Comparison of ENCODE assay signal across 30 cellular contexts in genomic region chr11:18594999-18595749, GRCh38. TPM values are rescaled to one million over a fixed set of nuclear protein-coding genes. Genes with fewer than 3 reads are reported as not detected.
DNase-seq lines count a peak whose midpoint lies in the region; ATAC-seq, FAIRE-seq and TF ChIP-seq lines count a peak whose summit lies in the region.
"Had no signal": no experiment of that assay in that cellular context is flagged by ENCODE, and none has a peak within 500 bp of the region (broad histone marks: within the 10 kb centered on the region; RNA-seq: fewer than 3 reads in every experiment).

No MANE protein-coding gene starts in this region.

- H3K36me3 Mint-ChIP-seq in HFFc6 (ENCODE audit: low read depth): 0 out of 2 replicates have a peak, but pooled peaks cover 10% of the 10 kb centered on the region
- peaks cover 4% of the 10 kb centered on the region for H3K36me3 Mint-ChIP-seq in activated CD4-positive, alpha-beta T cell treated with anti-CD3 and anti-CD28 coated beads, Interleukin-2, amount 10 ng/mL, durations not matched to agents 24 days and 14 days (ENCODE audit: low read depth)
- peaks cover 2% of the 10 kb centered on the region for H3K36me3 Mint-ChIP-seq in activated T-cell treated with anti-CD3 and anti-CD28 coated beads, Interleukin-2, amount 50 U/mL, for 4 hours (ENCODE audit: insufficient read depth)
- H3K36me3 Mint-ChIP-seq: activated naive CD4-positive, alpha-beta T cell treated with anti-CD3 and anti-CD28 coated beads, Interleukin-2, amount 50 U/mL, for 72 hours; CD4-positive, CD25-positive, alpha-beta regulatory T cell had no signal

- H3K9me3 Mint-ChIP-seq in HFFc6: no peaks in the 10 kb centered on the region
- H3K9me3 Mint-ChIP-seq in activated CD4-positive, alpha-beta T cell treated with anti-CD3 and anti-CD28 coated beads, Interleukin-2, amount 10 ng/mL, durations not matched to agents 24 days and 14 days: no peaks in the 10 kb centered on the region
- no peaks in the 10 kb centered on the region for H3K9me3 Mint-ChIP-seq in activated T-cell treated with anti-CD3 and anti-CD28 coated beads, Interleukin-2, amount 50 U/mL, for 4 hours
- H3K9me3 Mint-ChIP-seq: activated B cell treated with CpG ODN at 0.5 μM for 24 hours; activated CD4-positive, alpha-beta memory T cell treated with anti-CD3 and anti-CD28 coated beads, Interleukin-2, amount 10 ng/mL, durations not matched to agents 7 days and 5 days; activated naive CD4-positive, alpha-beta T cell treated with anti-CD3 and anti-CD28 coated beads, Interleukin-2, amount 50 U/mL, for 72 hours; activated T-cell treated with anti-CD3 and anti-CD28 coated beads, Interleukin-2, amount 50 U/mL, for 24 hours; CD4-positive, CD25-positive, alpha-beta regulatory T cell; H9; neural progenitor cell had no signal

- TF ChIP-seq CTCF in HFFc6 (IDR thresholded peaks at IDR 0.05) (no peak), K562 (IDR thresholded peaks at IDR 0.05 in 2 of 3, conservative IDR thresholded peaks at IDR 0.05 in 1 of 3; ENCODE audit: insufficient read depth in 2 of 3, low read depth in 1 of 3, low read length in 3 of 3) (no peak), hepatocyte (IDR thresholded peaks at IDR 0.05; ENCODE audit: poor library complexity) (no peak)

- no peaks in the 10 kb centered on the region for H3K9me2 ChIP-seq in hepatocyte (replicated peaks; ENCODE audit: insufficient read depth)

- POLR2A ChIA-PET in K562 (lab: Yijun Ruan, JAX): no interaction called here

- H3K27me3 Mint-ChIP-seq in HFFc6 (ENCODE audit: insufficient read depth): peaks cover under 1% of the 10 kb centered on the region; the same call in 1 of the 2 replicates
- H3K27me3 Mint-ChIP-seq in activated CD4-positive, alpha-beta T cell treated with anti-CD3 and anti-CD28 coated beads, Interleukin-2, amount 10 ng/mL, durations not matched to agents 24 days and 14 days: no peaks in the 10 kb centered on the region
- no peaks in the 10 kb centered on the region for H3K27me3 Mint-ChIP-seq in activated T-cell treated with anti-CD3 and anti-CD28 coated beads, Interleukin-2, amount 50 U/mL, for 4 hours (ENCODE audit: low read depth)
- H3K27me3 Mint-ChIP-seq: activated B cell treated with CpG ODN at 0.5 μM for 24 hours; activated CD4-positive, alpha-beta memory T cell treated with anti-CD3 and anti-CD28 coated beads, Interleukin-2, amount 10 ng/mL, durations not matched to agents 7 days and 5 days; activated T-cell treated with anti-CD3 and anti-CD28 coated beads, Interleukin-2, amount 50 U/mL, for 24 hours; CD4-positive, CD25-positive, alpha-beta regulatory T cell had no signal

- BruUV-seq in K562 (replicated peaks; lab: Mats Ljungman, UMichigan): no TSS peak

- FAIRE-seq in K562 (lab: Jason Lieb, UNC): no peak
- FAIRE-seq: GM12891 had no signal

- 39% methylated on average over 5 of the region's 5 CpGs for WGBS in K562 (ENCODE audit: insufficient coverage, low coverage, missing lambda C conversion rate)
- 69% methylated on average over 5 of the region's 5 CpGs for WGBS in hepatocyte (ENCODE audit: low lambda C conversion rate, missing lambda C conversion rate)

- H3K4me1 ChIP-seq in K562 (replicated peaks in 1 of 2; ENCODE audit: control insufficient read depth in 2 of 2, insufficient read depth in 2 of 2, low read length in 2 of 2) (peaks cover 0 to 8% of the 10 kb centered on the region in 2 experiments; a peak in 3 of 5 replicates), hepatocyte (ENCODE audit: insufficient read depth) (peaks cover 14% of the 10 kb centered on the region), HAP-1 (peaks cover 5% of the 10 kb centered on the region)
- H3K4me1 ChIP-seq: SJCRH30 had no signal

- no peak for TF ChIP-seq RAD21 in K562 (CRISPR knock-in tag; conservative IDR thresholded peaks at IDR 0.05 in 1 of 2, IDR thresholded peaks at IDR 0.05 in 1 of 2)

- H2AFZ ChIP-seq in K562 (ENCODE audit: low read depth, low read length) (no peak overlapping the region), hepatocyte (no peak overlapping the region)
- H2AFZ ChIP-seq: neural progenitor cell had no signal

- H3K4me3 ChIP-seq in K562: no peak overlapping the region
- H3K4me3 ChIP-seq in hepatocyte: no peak overlapping the region
- no peak overlapping the region for H3K4me3 ChIP-seq in HAP-1
- H3K4me3 ChIP-seq: body of pancreas, dorsolateral prefrontal cortex, left ventricle myocardium inferior, mucosa of descending colon, neural progenitor cell, SJCRH30, vagina had no signal

- H3K9me1 ChIP-seq in K562 (ENCODE audit: control insufficient read depth, insufficient read depth, low read length): no peaks in the 10 kb centered on the region

- H3K27me3 ChIP-seq in K562 (ENCODE audit: control insufficient read depth in 2 of 2, insufficient read depth in 2 of 2, low read length in 2 of 2) (no peaks in the 10 kb centered on the region), hepatocyte (no peaks in the 10 kb centered on the region), HAP-1 (ENCODE audit: low read depth) (no peaks in the 10 kb centered on the region)
- H3K27me3 ChIP-seq: body of pancreas, dorsolateral prefrontal cortex, neural progenitor cell, SJCRH30, vagina had no signal

- H3K9ac ChIP-seq in K562 (ENCODE audit: insufficient read depth in 1 of 2, low read depth in 2 of 2, low read length in 2 of 2): no peak overlapping the region; a peak in 1 of 4 replicates
- H3K9ac ChIP-seq: neural progenitor cell had no signal

- no peak for TF ChIP-seq EP300 in K562 (IDR thresholded peaks at IDR 0.05; ENCODE audit: low read length)

- H3K4me3 Mint-ChIP-seq in HFFc6: peak overlapping the region; percentile 27
- no peak overlapping the region for H3K4me3 Mint-ChIP-seq in activated CD4-positive, alpha-beta T cell treated with anti-CD3 and anti-CD28 coated beads, Interleukin-2, amount 10 ng/mL, durations not matched to agents 24 days and 14 days
- H3K4me3 Mint-ChIP-seq in activated T-cell treated with anti-CD3 and anti-CD28 coated beads, Interleukin-2, amount 50 U/mL, for 4 hours: no peak overlapping the region
- H3K4me3 Mint-ChIP-seq: activated B cell treated with CpG ODN at 0.5 μM for 24 hours; activated CD4-positive, alpha-beta memory T cell treated with anti-CD3 and anti-CD28 coated beads, Interleukin-2, amount 10 ng/mL, durations not matched to agents 7 days and 5 days; activated T-cell treated with anti-CD3 and anti-CD28 coated beads, Interleukin-2, amount 50 U/mL, for 24 hours; CD4-positive, CD25-positive, alpha-beta regulatory T cell; H9; neural progenitor cell had no signal

- H3K27ac ChIP-seq in K562 (ENCODE audit: extremely low read depth, low read depth, low read length) (no peak overlapping the region), hepatocyte (no peak overlapping the region)
- H3K27ac ChIP-seq: body of pancreas, dorsolateral prefrontal cortex, left ventricle myocardium inferior, neural progenitor cell, SJCRH30, vagina had no signal

- peaks cover 9% of the 10 kb centered on the region for H3K79me2 ChIP-seq in K562 (ENCODE audit: control insufficient read depth, insufficient read depth, low read length)
- H3K79me2 ChIP-seq in hepatocyte: peaks cover 36% of the 10 kb centered on the region

- H3K36me3 ChIP-seq in K562 (ENCODE audit: control insufficient read depth, insufficient read depth, low read length) (peaks cover 14% of the 10 kb centered on the region; the same call in 2 of the 3 replicates), hepatocyte (replicated peaks; ENCODE audit: insufficient read depth, low read depth) (no peaks in the 10 kb centered on the region), HAP-1 (replicated peaks) (no peaks in the 10 kb centered on the region; the same call in 1 of the 2 replicates)
- H3K36me3 ChIP-seq: neural progenitor cell, vagina had no signal

- in situ Hi-C loops in K562 (cut with MboI): no loop called here
- in situ Hi-C loops in HAP-1 (cut with MboI; ENCODE audit: low sequenced_read_pairs): no loop called here

- H4K20me1 ChIP-seq in K562 (replicated peaks; ENCODE audit: control insufficient read depth, insufficient read depth, low read length) (no peaks in the 10 kb centered on the region; the same call in 1 of the 2 replicates), hepatocyte (ENCODE audit: insufficient read depth, poor library complexity, severe bottlenecking) (no peaks in the 10 kb centered on the region)

- H3K4me1 Mint-ChIP-seq in HFFc6 (ENCODE audit: low read depth): peaks cover 36% of the 10 kb centered on the region
- peaks cover 12% of the 10 kb centered on the region for H3K4me1 Mint-ChIP-seq in activated CD4-positive, alpha-beta T cell treated with anti-CD3 and anti-CD28 coated beads, Interleukin-2, amount 10 ng/mL, durations not matched to agents 24 days and 14 days
- peaks cover 10% of the 10 kb centered on the region for H3K4me1 Mint-ChIP-seq in activated T-cell treated with anti-CD3 and anti-CD28 coated beads, Interleukin-2, amount 50 U/mL, for 4 hours (ENCODE audit: low read depth)
- H3K4me1 Mint-ChIP-seq: activated B cell treated with CpG ODN at 0.5 μM for 24 hours, H9 had no signal

- peak; percentile 23 for DNase-seq in A172 (ENCODE audit: low spot score)
- peak; percentile 91 for DNase-seq in HFFc6
- no peak for DNase-seq in K562 (ENCODE audit: extremely low read depth in 1 of 4, low spot score in 3 of 4)
- peak; percentile 40 for DNase-seq in hepatocyte (ENCODE audit: low spot score)
- no peak for DNase-seq in activated CD4-positive, alpha-beta T cell treated with anti-CD3 and anti-CD28 coated beads, Interleukin-2, amount 10 ng/mL, durations not matched to agents 24 days and 14 days
- no peak for DNase-seq in activated T-cell treated with anti-CD3 and anti-CD28 coated beads, Interleukin-2, amount 50 U/mL, for 4 hours
- no peak for DNase-seq in HAP-1 (ENCODE audit: low spot score in 2 of 2)
- DNase-seq: activated B cell treated with CpG ODN at 0.5 μM for 24 hours; activated CD4-positive, alpha-beta memory T cell treated with anti-CD3 and anti-CD28 coated beads, Interleukin-2, amount 10 ng/mL, durations not matched to agents 7 days and 5 days; activated T-cell treated with anti-CD3 and anti-CD28 coated beads, Interleukin-2, amount 50 U/mL, for 24 hours; body of pancreas; CD4-positive, CD25-positive, alpha-beta regulatory T cell; DMS153; dorsolateral prefrontal cortex; erythroblast; H9; KG1; left ventricle myocardium inferior; mucosa of descending colon; NCI-H1092 treated with DMSO at 0.1 percent for 48 hours; NCI-H2107; NCI-H524 treated with DMSO at 0.1 percent for 48 hours; SJCRH30; stimulated activated CD8-positive, alpha-beta memory T cell treated with anti-CD3 and anti-CD28 coated beads, Interleukin-4, amount 100 ng/mL, for 48 hours had no signal

- H3K9me3 ChIP-seq in K562 (replicated peaks; ENCODE audit: control insufficient read depth, insufficient read depth, low read depth, low read length) (no peaks in the 10 kb centered on the region), hepatocyte (ENCODE audit: low read depth) (no peaks in the 10 kb centered on the region), HAP-1 (no peaks in the 10 kb centered on the region)
- H3K9me3 ChIP-seq: body of pancreas, left ventricle myocardium inferior, mucosa of descending colon, SJCRH30, vagina had no signal

- intact Hi-C loops in K562 (cut with micrococcal nuclease): no loop called here
- intact Hi-C loops in activated CD4-positive, alpha-beta T cell treated with anti-CD3 and anti-CD28 coated beads, Interleukin-2, amount 10 ng/mL, durations not matched to agents 24 days and 14 days (cut with micrococcal nuclease): no loop called here

- ATAC-seq in K562 (no peak), HG03521 (IDR thresholded peaks at IDR 0.05; ENCODE audit: unreplicated experiment) (no peak)
- ATAC-seq in activated T-cell treated with anti-CD3 and anti-CD28 coated beads, Interleukin-2, amount 50 U/mL, for 4 hours: no peak
- ATAC-seq: activated naive CD4-positive, alpha-beta T cell treated with anti-CD3 and anti-CD28 coated beads, Interleukin-2, amount 50 U/mL, for 72 hours; body of pancreas; mucosa of descending colon had no signal

- CTCF ChIA-PET in K562 (lab: Yijun Ruan, JAX; ENCODE audit: low intra/inter-chr PET ratio): no interaction called here

- H3K4me2 ChIP-seq in K562 (ENCODE audit: insufficient read depth, low read length): no peak overlapping the region
- H3K4me2 ChIP-seq in hepatocyte: no peak overlapping the region
- H3K4me2 ChIP-seq: neural progenitor cell had no signal

- peak overlapping the region; percentile 81 for H3K27ac Mint-ChIP-seq in HFFc6
- H3K27ac Mint-ChIP-seq in activated CD4-positive, alpha-beta T cell treated with anti-CD3 and anti-CD28 coated beads, Interleukin-2, amount 10 ng/mL, durations not matched to agents 24 days and 14 days: no peak overlapping the region
- H3K27ac Mint-ChIP-seq: activated B cell treated with CpG ODN at 0.5 μM for 24 hours; activated CD4-positive, alpha-beta memory T cell treated with anti-CD3 and anti-CD28 coated beads, Interleukin-2, amount 10 ng/mL, durations not matched to agents 7 days and 5 days; activated naive CD4-positive, alpha-beta T cell treated with anti-CD3 and anti-CD28 coated beads, Interleukin-2, amount 50 U/mL, for 72 hours; activated T-cell treated with anti-CD3 and anti-CD28 coated beads, Interleukin-2, amount 50 U/mL, for 24 hours; CD4-positive, CD25-positive, alpha-beta regulatory T cell; neural progenitor cell had no signal

- no peak for TF ChIP-seq POLR2A in K562 (conservative IDR thresholded peaks at IDR 0.05)

RNA-seq across cellular contexts. Expression of gene MISFA, which starts 4.4 kb away (rescaled TPM):
- 8.2 and 9.0 TPM in 2 replicates for total RNA-seq in A172 (2014; rRNA removed; shearing (Covaris generic))
- 1 to 10 TPM; 1.5 to 2.8 (median 2.4) TPM for total RNA-seq in HFFc6 (2021; fragmentation: NEBNext Ultra II Directional; extraction: Animal tissue kit (Norgen Biotek cat#: 25700))
- 3.2 and 9.1 TPM in 2 replicates for total RNA-seq in K562 (2011; cell fraction: chromatin; rRNA removed; ENCODE audit: low replicate concordance)
- 2.3 and 2.5 TPM in 2 replicates for total RNA-seq in K562 (2011; cell fraction: nucleolus; rRNA removed)
- 4.2 and 6.8 TPM in 2 replicates for total RNA-seq in K562 (2011; cell fraction: nucleoplasm; rRNA removed)
- total RNA-seq in K562 (2014; rRNA removed) (2.7 and 6.3 TPM in 2 replicates), K562 (2014; rRNA removed; fragmentation: Illumina TruSeq; extraction: Trizol) (1.9 and 3.2 TPM in 2 replicates), K562 (2015; rRNA removed; fragmentation: Illumina TruSeq; extraction: Trizol) (4.4 and 5.2 TPM in 2 replicates), K562 (2021) (4.7 and 6.3 TPM in 2 replicates), hepatocyte (1.8 TPM in 1 of 2 replicates, not detected in the other)
- polyA plus RNA-seq in K562 (2011; rRNA removed) (3.4 and 3.6 TPM in 2 replicates), K562 (2014; fragmentation: Illumina TruSeq; extraction: Trizol) (1.6 TPM in 2 replicates), K562 (2014; fragmentation: Nextera tagmentation; extraction: Ambion mirVana) (1 to 10 TPM; 4.1 to 5.2 TPM), K562 (2014; rRNA removed) (1.1 and 1.9 TPM in 2 replicates), hepatocyte (2.0 and 3.2 TPM in 2 replicates)
- 0.70 and 1.7 TPM in 2 replicates for polyA plus RNA-seq in K562 (2011; cell fraction: cytosol; rRNA removed)
- polyA plus RNA-seq in K562 (2011; cell fraction: nucleus; rRNA removed): 1.4 and 1.7 TPM in 2 replicates
- 2.4 and 4.3 TPM in 2 replicates for polyA plus RNA-seq in K562 (2012)
- 0.81 and 1.2 TPM in 2 replicates for polyA minus RNA-seq in K562 (2011; rRNA and poly(A)+ RNA removed)
- not detected in 2 replicates for polyA minus RNA-seq in K562 (2011; cell fraction: cytosol; rRNA and poly(A)+ RNA removed)
- polyA minus RNA-seq in K562 (2011; cell fraction: nucleus; rRNA and poly(A)+ RNA removed): 2.6 and 5.1 TPM in 2 replicates
- total RNA-seq in activated CD4-positive, alpha-beta T cell treated with anti-CD3 and anti-CD28 coated beads, Interleukin-2, amount 10 ng/mL, durations not matched to agents 24 days and 14 days: 3.4 and 3.5 TPM in 2 replicates
- total RNA-seq in activated T-cell treated with anti-CD3 and anti-CD28 coated beads, Interleukin-2, amount 50 U/mL, for 4 hours: under 1 TPM; 0.43 to 0.96 (median 0.61) TPM
- total RNA-seq: body of pancreas, glomerular endothelial cell, vagina had no signal

RNA-seq across cellular contexts. Expression of gene UEVLD, which starts 6.6 kb away (rescaled TPM):
- total RNA-seq in A172 (2014; rRNA removed; shearing (Covaris generic)): 52.6 and 61.7 TPM in 2 replicates
- total RNA-seq in HFFc6 (2021; fragmentation: NEBNext Ultra II Directional; extraction: Animal tissue kit (Norgen Biotek cat#: 25700)): 10 to 100 TPM; 20.0 to 29.0 (median 24.4) TPM
- total RNA-seq in K562 (2011; cell fraction: chromatin; rRNA removed; ENCODE audit: low replicate concordance): 7.7 and 12.6 TPM in 2 replicates
- 4.0 and 7.6 TPM in 2 replicates for total RNA-seq in K562 (2011; cell fraction: nucleolus; rRNA removed)
- 9.5 and 15.5 TPM in 2 replicates for total RNA-seq in K562 (2011; cell fraction: nucleoplasm; rRNA removed)
- total RNA-seq in K562 (2014; rRNA removed): 5.5 and 6.2 TPM in 2 replicates
- 12.6 and 15.1 TPM in 2 replicates for total RNA-seq in K562 (2014; rRNA removed; fragmentation: Illumina TruSeq; extraction: Trizol)
- total RNA-seq in K562 (2015; rRNA removed; fragmentation: Illumina TruSeq; extraction: Trizol): 10.8 and 12.0 TPM in 2 replicates
- total RNA-seq in K562 (2021): 7.2 and 8.4 TPM in 2 replicates
- 7.8 and 11.9 TPM in 2 replicates for polyA plus RNA-seq in K562 (2011; rRNA removed)
- 3.6 and 5.7 TPM in 2 replicates for polyA plus RNA-seq in K562 (2011; cell fraction: cytosol; rRNA removed)
- polyA plus RNA-seq in K562 (2011; cell fraction: nucleus; rRNA removed): 3.3 and 3.7 TPM in 2 replicates
- polyA plus RNA-seq in K562 (2012): 7.3 and 10.7 TPM in 2 replicates
- polyA plus RNA-seq in K562 (2014; fragmentation: Illumina TruSeq; extraction: Trizol): 8.7 and 9.6 TPM in 2 replicates
- polyA plus RNA-seq in K562 (2014; fragmentation: Nextera tagmentation; extraction: Ambion mirVana): 1 to 10 TPM; 6.3 to 7.4 TPM
- polyA plus RNA-seq in K562 (2014; rRNA removed): 4.7 and 8.0 TPM in 2 replicates
- polyA minus RNA-seq in K562 (2011; rRNA and poly(A)+ RNA removed): 14.2 and 15.7 TPM in 2 replicates
- polyA minus RNA-seq in K562 (2011; cell fraction: cytosol; rRNA and poly(A)+ RNA removed): 2.7 and 3.8 TPM in 2 replicates
- 3.5 and 8.9 TPM in 2 replicates for polyA minus RNA-seq in K562 (2011; cell fraction: nucleus; rRNA and poly(A)+ RNA removed)
- 26.0 and 33.0 TPM in 2 replicates for total RNA-seq in hepatocyte
- 11.5 and 11.8 TPM in 2 replicates for polyA plus RNA-seq in hepatocyte
- 19.2 and 20.7 TPM in 2 replicates for total RNA-seq in activated CD4-positive, alpha-beta T cell treated with anti-CD3 and anti-CD28 coated beads, Interleukin-2, amount 10 ng/mL, durations not matched to agents 24 days and 14 days
- 10 to 100 TPM in 2 of 3 donors, 1 to 10 TPM in 1; 9.5 to 11.6 (median 10.8) TPM for total RNA-seq in activated T-cell treated with anti-CD3 and anti-CD28 coated beads, Interleukin-2, amount 50 U/mL, for 4 hours

RNA-seq across cellular contexts. Expression of gene SPTY2D1, which starts 39.0 kb away (rescaled TPM):
- total RNA-seq in A172 (2014; rRNA removed; shearing (Covaris generic)): 21.0 and 26.3 TPM in 2 replicates
- 10 to 100 TPM; 25.9 to 29.8 (median 28.1) TPM for total RNA-seq in HFFc6 (2021; fragmentation: NEBNext Ultra II Directional; extraction: Animal tissue kit (Norgen Biotek cat#: 25700))
- 10.4 and 22.3 TPM in 2 replicates for total RNA-seq in K562 (2011; cell fraction: chromatin; rRNA removed; ENCODE audit: low replicate concordance)
- 5.5 TPM in 2 replicates for total RNA-seq in K562 (2011; cell fraction: nucleolus; rRNA removed)
- total RNA-seq in K562 (2011; cell fraction: nucleoplasm; rRNA removed): 8.7 and 13.4 TPM in 2 replicates
- total RNA-seq in K562 (2014; rRNA removed): 11.1 and 16.0 TPM in 2 replicates
- total RNA-seq in K562 (2014; rRNA removed; fragmentation: Illumina TruSeq; extraction: Trizol): 17.8 and 20.6 TPM in 2 replicates
- 19.3 and 20.0 TPM in 2 replicates for total RNA-seq in K562 (2015; rRNA removed; fragmentation: Illumina TruSeq; extraction: Trizol)
- total RNA-seq in K562 (2021): 11.4 and 12.9 TPM in 2 replicates
- 12.4 and 12.5 TPM in 2 replicates for polyA plus RNA-seq in K562 (2011; rRNA removed)
- polyA plus RNA-seq in K562 (2011; cell fraction: cytosol; rRNA removed): 9.7 and 13.1 TPM in 2 replicates
- polyA plus RNA-seq in K562 (2011; cell fraction: nucleus; rRNA removed): 3.7 and 4.0 TPM in 2 replicates
- polyA plus RNA-seq in K562 (2012): 7.3 and 7.7 TPM in 2 replicates
- polyA plus RNA-seq in K562 (2014; fragmentation: Illumina TruSeq; extraction: Trizol): 17.7 and 32.1 TPM in 2 replicates
- 1 to 10 TPM; 3.2 to 6.1 TPM for polyA plus RNA-seq in K562 (2014; fragmentation: Nextera tagmentation; extraction: Ambion mirVana)
- 7.6 and 8.3 TPM in 2 replicates for polyA plus RNA-seq in K562 (2014; rRNA removed)
- polyA minus RNA-seq in K562 (2011; rRNA and poly(A)+ RNA removed): 16.1 and 16.8 TPM in 2 replicates
- polyA minus RNA-seq in K562 (2011; cell fraction: cytosol; rRNA and poly(A)+ RNA removed): 9.6 and 10.6 TPM in 2 replicates
- 3.2 and 7.1 TPM in 2 replicates for polyA minus RNA-seq in K562 (2011; cell fraction: nucleus; rRNA and poly(A)+ RNA removed)
- total RNA-seq in hepatocyte: 23.8 and 24.1 TPM in 2 replicates
- polyA plus RNA-seq in hepatocyte: 9.0 and 10.9 TPM in 2 replicates
- total RNA-seq in activated CD4-positive, alpha-beta T cell treated with anti-CD3 and anti-CD28 coated beads, Interleukin-2, amount 10 ng/mL, durations not matched to agents 24 days and 14 days: 22.6 and 22.8 TPM in 2 replicates
- total RNA-seq in activated T-cell treated with anti-CD3 and anti-CD28 coated beads, Interleukin-2, amount 50 U/mL, for 4 hours: 10 to 100 TPM; 24.5 to 30.2 (median 28.2) TPM

Comparison
In these comparisons a context has a peak if more than half of its experiments do, and no peak if none do; other contexts are left out.
1. DNase-seq: peak in A172 (single experiment), HFFc6 (single experiment) and hepatocyte (single experiment); none in K562 (0 of 4), activated CD4-positive, alpha-beta T cell treated with anti-CD3 and anti-CD28 coated beads, Interleukin-2, amount 10 ng/mL, durations not matched to agents 24 days and 14 days (single experiment), activated T-cell treated with anti-CD3 and anti-CD28 coated beads, Interleukin-2, amount 50 U/mL, for 4 hours (single experiment) and HAP-1 (0 of 2).